ENCODE assay signal across 1 cellular context in genomic region chr13:99983401-99984133, GRCh38.
TF ChIP-seq lines count a peak whose summit lies in the region.

No MANE protein-coding gene starts in this region.

TF ChIP-seq in WTC11, 78 proteins besides CTCF, POLR2A, EP300 and RAD21 (continued from another document):
- no peak for TF ChIP-seq E2F1 (CRISPR knock-in tag; IDR thresholded peaks at IDR 0.05)
- no peak for TF ChIP-seq GTF2I (CRISPR knock-in tag; conservative IDR thresholded peaks at IDR 0.05)
- TF ChIP-seq ZMAT4 (CRISPR knock-in tag; IDR thresholded peaks at IDR 0.05) = no peak
- no peak for TF ChIP-seq FOXP1 (CRISPR knock-in tag; IDR thresholded peaks at IDR 0.05; ENCODE audit: borderline replicate concordance)
- TF ChIP-seq ZNF425 (CRISPR knock-in tag; conservative IDR thresholded peaks at IDR 0.05) = no peak
- no peak for TF ChIP-seq NFYB (CRISPR knock-in tag; conservative IDR thresholded peaks at IDR 0.05; ENCODE audit: low read depth)
